ENCODE assay signal across 15 cellular contexts in the genomic region with DNA sequence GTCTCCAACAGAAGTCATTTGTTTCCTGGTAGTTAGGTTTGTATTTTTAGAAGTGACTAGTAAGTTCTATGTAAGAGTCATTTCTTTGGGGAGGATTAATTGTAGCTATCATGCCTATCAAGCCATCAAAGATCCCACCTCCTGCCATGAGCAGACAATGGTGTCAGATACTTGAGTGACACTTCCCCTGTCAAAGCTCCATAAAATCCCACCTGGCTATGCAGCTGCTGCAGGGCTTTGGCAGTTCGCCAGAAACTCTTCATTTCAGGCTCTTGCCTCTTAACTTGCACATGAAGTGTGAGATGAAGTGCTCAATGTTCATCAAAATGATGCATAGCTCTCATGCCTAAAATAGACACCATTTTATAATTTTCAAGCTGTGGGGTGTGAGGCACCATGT.
DNase-seq lines count a peak whose midpoint lies in the region; ATAC-seq, FAIRE-seq and TF ChIP-seq lines count a peak whose summit lies in the region.
"Had no signal": no experiment of that assay in that cellular context is flagged by ENCODE, and none has a peak within 500 bp of the region (broad histone marks: within the 10 kb centered on the region; RNA-seq: fewer than 3 reads in every experiment).

No MANE protein-coding gene starts in this region.

- DNase-seq in NCI-H1105 (lab: John Stamatoyannopoulos, UW): peak; percentile 97
- peak; percentile 99 for DNase-seq in NCI-H2227 (lab: John Stamatoyannopoulos, UW; ENCODE audit: unreplicated experiment)
- DNase-seq in SHP77 treated with DMSO at 0.1 percent for 48 hours (lab: John Stamatoyannopoulos, UW): peak; percentile 100
- DNase-seq in tibial artery: no peak
- no peak for DNase-seq in frontal cortex (ENCODE audit: low spot score in 2 of 2)
- DNase-seq in upper lobe of right lung: no peak
- DNase-seq: activated effector memory CD4-positive, alpha-beta T cell treated with Interleukin-2 at 50 U/mL for 16 hours; hippocampal formation; OCI-M1; stimulated activated naive CD4-positive, alpha-beta T cell had no signal

- ATAC-seq in GM18873 (IDR thresholded peaks at IDR 0.05; ENCODE audit: low FRiP score, unreplicated experiment) (no peak), upper lobe of right lung (no peak)
- ATAC-seq: WTC11 had no signal

- H3K4me3 ChIP-seq in BLaER1 treated with 17β-estradiol and CSF1 and Interleukin-3, amounts not matched to agents 10 nM and 100 nM: no peak overlapping the region
- H3K4me3 ChIP-seq in tibial artery (no peak overlapping the region), upper lobe of right lung (no peak overlapping the region)

- no peaks in the 10 kb centered on the region for H3K9me3 ChIP-seq in BLaER1 treated with 17β-estradiol and CSF1 and Interleukin-3, amounts not matched to agents 10 nM and 100 nM (replicated peaks in 1 of 11)
- H3K9me3 ChIP-seq in tibial artery (no peaks in the 10 kb centered on the region), upper lobe of right lung (no peaks in the 10 kb centered on the region)

- FAIRE-seq in frontal cortex (lab: Jason Lieb, UNC): no peak
- FAIRE-seq: astrocyte had no signal

- H3K4me1 ChIP-seq in BLaER1 treated with 17β-estradiol and CSF1 and Interleukin-3, amounts not matched to agents 10 nM and 100 nM: peaks cover 0 to 25% (median 5%) of the 10 kb centered on the region in 10 experiments; a peak in 9 of 20 replicates
- H3K4me1 ChIP-seq in tibial artery (no peaks in the 10 kb centered on the region), upper lobe of right lung (no peaks in the 10 kb centered on the region)
- H3K4me1 ChIP-seq: parathyroid adenoma had no signal

- no peaks in the 10 kb centered on the region for H3K27me3 ChIP-seq in BLaER1 treated with 17β-estradiol and CSF1 and Interleukin-3, amounts not matched to agents 10 nM and 100 nM
- H3K27me3 ChIP-seq in tibial artery (no peaks in the 10 kb centered on the region), upper lobe of right lung (no peaks in the 10 kb centered on the region)

- intact Hi-C loops in tibial artery (cut with DNase I; ENCODE audit: low total_unique reads) (no loop called here), upper lobe of right lung (cut with DNase I) (no loop called here)

- H3K36me3 ChIP-seq in BLaER1 treated with 17β-estradiol and CSF1 and Interleukin-3, amounts not matched to agents 10 nM and 100 nM: no peaks in the 10 kb centered on the region
- H3K36me3 ChIP-seq in tibial artery (no peaks in the 10 kb centered on the region), upper lobe of right lung (no peaks in the 10 kb centered on the region)

- no peak overlapping the region for H3K27ac ChIP-seq in BLaER1 treated with 17β-estradiol and CSF1 and Interleukin-3, amounts not matched to agents 10 nM and 100 nM
- H3K27ac ChIP-seq in tibial artery: no peak overlapping the region
- H3K27ac ChIP-seq in upper lobe of right lung: no peak overlapping the region
- H3K27ac ChIP-seq: parathyroid adenoma had no signal

- no peaks in the 10 kb centered on the region for H4K20me1 ChIP-seq in BLaER1 treated with 17β-estradiol and CSF1 and Interleukin-3, amounts not matched to agents 10 nM and 100 nM

- H3K4me2 ChIP-seq in BLaER1 treated with 17β-estradiol and CSF1 and Interleukin-3, amounts not matched to agents 10 nM and 100 nM: peak overlapping the region in 6 of 11 experiments; percentile 31 to 41 (median 33); a peak in 8 of 22 replicates

- H3K9ac ChIP-seq in BLaER1 treated with 17β-estradiol and CSF1 and Interleukin-3, amounts not matched to agents 10 nM and 100 nM: no peak overlapping the region
- H3K9ac ChIP-seq: parathyroid adenoma had no signal

- TF ChIP-seq CTCF in tibial artery (IDR thresholded peaks at IDR 0.05): no peak
- TF ChIP-seq CTCF in upper lobe of right lung (IDR thresholded peaks at IDR 0.05): no peak

Comparison
In these comparisons a context has a peak if more than half of its experiments do, and no peak if none do; other contexts are left out.
1. DNase-seq: peak in NCI-H1105 (single experiment), NCI-H2227 (single experiment) and SHP77 treated with DMSO at 0.1 percent for 48 hours (single experiment); none in tibial artery (0 of 2), frontal cortex (0 of 2) and upper lobe of right lung (single experiment).